Comparison of ENCODE assay signal across 24 cellular contexts in genomic region chr4:105206214-105206613, GRCh38. TPM values are rescaled to one million over a fixed set of nuclear protein-coding genes. Genes with fewer than 3 reads are reported as not detected.
DNase-seq lines count a peak whose midpoint lies in the region; ATAC-seq, FAIRE-seq and TF ChIP-seq lines count a peak whose summit lies in the region.
"Had no signal": no experiment of that assay in that cellular context is flagged by ENCODE, and none has a peak within 500 bp of the region (broad histone marks: within the 10 kb centered on the region; RNA-seq: fewer than 3 reads in every experiment).

No MANE protein-coding gene starts in this region.

- H3K4me3 ChIP-seq in esophagus squamous epithelium = no peak overlapping the region
- no peak overlapping the region for H3K4me3 ChIP-seq in neutrophil (ENCODE audit: low read depth in 1 of 2, low read length in 1 of 2)
- H3K4me3 ChIP-seq: PC-9, SJSA1 had no signal

- no peaks in the 10 kb centered on the region for H3K9me3 Mint-ChIP-seq in activated CD8-positive, alpha-beta memory T cell treated with anti-CD3 and anti-CD28 coated beads, Interleukin-2, amount 10 ng/mL, durations not matched to agents 7 days and 5 days (ENCODE audit: low read depth)

- TF ChIP-seq POLR2A in esophagus squamous epithelium (IDR thresholded peaks at IDR 0.05) = no peak

- H3K36me3 ChIP-seq in esophagus squamous epithelium (no peaks in the 10 kb centered on the region), neutrophil (peaks cover 16% of the 10 kb centered on the region)
- H3K36me3 ChIP-seq: SJSA1 had no signal

- H3K4me1 ChIP-seq in esophagus squamous epithelium = peaks cover 0 to 56% (median 7%) of the 10 kb centered on the region in 3 donors
- H3K4me1 ChIP-seq in neutrophil (ENCODE audit: control insufficient read depth in 1 of 2, insufficient read depth in 1 of 2, low read depth in 1 of 2, low read length in 1 of 2) = no peaks in the 10 kb centered on the region

- no peaks in the 10 kb centered on the region for H3K27me3 ChIP-seq in esophagus squamous epithelium
- no peaks in the 10 kb centered on the region for H3K27me3 ChIP-seq in neutrophil
- H3K27me3 ChIP-seq: SJSA1 had no signal

- ATAC-seq in T-helper 17 cell = no peak
- ATAC-seq in activated CD8-positive, alpha-beta memory T cell treated with anti-CD3 and anti-CD28 coated beads, Interleukin-2, amount 10 ng/mL, durations not matched to agents 7 days and 5 days = no peak
- ATAC-seq in HG03342 (IDR thresholded peaks at IDR 0.05; ENCODE audit: unreplicated experiment) = no peak
- ATAC-seq: Right ventricle myocardium inferior had no signal

- H3K36me3 Mint-ChIP-seq in T-helper 17 cell (ENCODE audit: low read depth) = peaks cover 4% of the 10 kb centered on the region
- H3K36me3 Mint-ChIP-seq in activated CD8-positive, alpha-beta memory T cell treated with anti-CD3 and anti-CD28 coated beads, Interleukin-2, amount 10 ng/mL, durations not matched to agents 7 days and 5 days = peaks cover 26% of the 10 kb centered on the region

- H3K4me3 Mint-ChIP-seq in T-helper 17 cell = no peak overlapping the region
- H3K4me3 Mint-ChIP-seq in activated CD8-positive, alpha-beta memory T cell treated with anti-CD3 and anti-CD28 coated beads, Interleukin-2, amount 10 ng/mL, durations not matched to agents 7 days and 5 days = no peak overlapping the region
- H3K4me3 Mint-ChIP-seq: B cell had no signal

- H3K9me3 ChIP-seq in T-helper 17 cell (ENCODE audit: control insufficient read depth, low read length, poor library complexity, severe bottlenecking) (no peaks in the 10 kb centered on the region), esophagus squamous epithelium (no peaks in the 10 kb centered on the region), neutrophil (no peaks in the 10 kb centered on the region)
- H3K9me3 ChIP-seq: SJSA1 had no signal

- peaks cover 18% of the 10 kb centered on the region for H3K4me1 Mint-ChIP-seq in T-helper 17 cell
- H3K4me1 Mint-ChIP-seq in activated CD8-positive, alpha-beta memory T cell treated with anti-CD3 and anti-CD28 coated beads, Interleukin-2, amount 10 ng/mL, durations not matched to agents 7 days and 5 days = no peaks in the 10 kb centered on the region

- no peaks in the 10 kb centered on the region for H3K27me3 Mint-ChIP-seq in T-helper 17 cell
- no peaks in the 10 kb centered on the region for H3K27me3 Mint-ChIP-seq in activated CD8-positive, alpha-beta memory T cell treated with anti-CD3 and anti-CD28 coated beads, Interleukin-2, amount 10 ng/mL, durations not matched to agents 7 days and 5 days
- H3K27me3 Mint-ChIP-seq: B cell had no signal

- no peak for TF ChIP-seq CTCF in esophagus squamous epithelium (IDR thresholded peaks at IDR 0.05)
- TF ChIP-seq CTCF in neutrophil (IDR thresholded peaks at IDR 0.05) = no peak

- FAIRE-seq in GM19239 (lab: Jason Lieb, UNC) = peak; percentile 39
- FAIRE-seq: GM18507 had no signal

- WGBS in esophagus squamous epithelium, 2 donors = 73 to 74% methylated on average over 3 of the region's 3 CpGs

- peak overlapping the region; percentile 27 for H3K27ac Mint-ChIP-seq in T-helper 17 cell
- H3K27ac Mint-ChIP-seq in activated CD8-positive, alpha-beta memory T cell treated with anti-CD3 and anti-CD28 coated beads, Interleukin-2, amount 10 ng/mL, durations not matched to agents 7 days and 5 days = no peak overlapping the region
- H3K27ac Mint-ChIP-seq: B cell had no signal

- DNase-seq in GM19239 (ENCODE audit: insufficient read length, low spot score) (no peak), T-helper 17 cell (no peak), esophagus squamous epithelium (lab: John Stamatoyannopoulos, UW) (no peak), SKM-1 (lab: John Stamatoyannopoulos, UW; ENCODE audit: unreplicated experiment) (no peak), GM19238 (ENCODE audit: insufficient read length, low spot score) (no peak)
- DNase-seq in activated CD8-positive, alpha-beta memory T cell treated with anti-CD3 and anti-CD28 coated beads, Interleukin-2, amount 10 ng/mL, durations not matched to agents 7 days and 5 days = no peak
- DNase-seq: DMS153; DND-41; H7; IMR-90; KG1; MM.1S; NCI-H2029; NCI-H446; NCI-H524 treated with DMSO at 0.1 percent for 48 hours; NCI-H774; NK-92 treated with Interleukin-12 subunit alpha and Interleukin-12 subunit beta, amount 100 ng/mL, for 24 hours; PC-9 had no signal

- intact Hi-C loops in esophagus squamous epithelium (cut with DNase I) = no loop called here

- CTCF ChIA-PET in activated CD8-positive, alpha-beta memory T cell treated with anti-CD3 and anti-CD28 coated beads, Interleukin-2, amount 10 ng/mL, durations not matched to agents 7 days and 5 days (lab: Charles Lee) = no interaction called here

- H3K27ac ChIP-seq in esophagus squamous epithelium = peak overlapping the region in 3 of 4 donors; percentile 40 to 69 (median 49)
- H3K27ac ChIP-seq in neutrophil = peak overlapping the region; percentile 46
- H3K27ac ChIP-seq: PC-9, SJSA1 had no signal

RNA-seq across cellular contexts. Expression of gene TET2, which starts 59.5 kb away (rescaled TPM):
- total RNA-seq in T-helper 17 cell (10 to 100 TPM; 41.1 to 53.2 TPM), esophagus squamous epithelium (10 to 100 TPM; 19.1 to 36.8 (median 30.4) TPM)
- 10 to 100 TPM; 24.6 to 25.1 TPM for total RNA-seq in activated CD8-positive, alpha-beta memory T cell treated with anti-CD3 and anti-CD28 coated beads, Interleukin-2, amount 10 ng/mL, durations not matched to agents 7 days and 5 days
